8 cellular contexts compared by ENCODE assay signal in the genomic region with DNA sequence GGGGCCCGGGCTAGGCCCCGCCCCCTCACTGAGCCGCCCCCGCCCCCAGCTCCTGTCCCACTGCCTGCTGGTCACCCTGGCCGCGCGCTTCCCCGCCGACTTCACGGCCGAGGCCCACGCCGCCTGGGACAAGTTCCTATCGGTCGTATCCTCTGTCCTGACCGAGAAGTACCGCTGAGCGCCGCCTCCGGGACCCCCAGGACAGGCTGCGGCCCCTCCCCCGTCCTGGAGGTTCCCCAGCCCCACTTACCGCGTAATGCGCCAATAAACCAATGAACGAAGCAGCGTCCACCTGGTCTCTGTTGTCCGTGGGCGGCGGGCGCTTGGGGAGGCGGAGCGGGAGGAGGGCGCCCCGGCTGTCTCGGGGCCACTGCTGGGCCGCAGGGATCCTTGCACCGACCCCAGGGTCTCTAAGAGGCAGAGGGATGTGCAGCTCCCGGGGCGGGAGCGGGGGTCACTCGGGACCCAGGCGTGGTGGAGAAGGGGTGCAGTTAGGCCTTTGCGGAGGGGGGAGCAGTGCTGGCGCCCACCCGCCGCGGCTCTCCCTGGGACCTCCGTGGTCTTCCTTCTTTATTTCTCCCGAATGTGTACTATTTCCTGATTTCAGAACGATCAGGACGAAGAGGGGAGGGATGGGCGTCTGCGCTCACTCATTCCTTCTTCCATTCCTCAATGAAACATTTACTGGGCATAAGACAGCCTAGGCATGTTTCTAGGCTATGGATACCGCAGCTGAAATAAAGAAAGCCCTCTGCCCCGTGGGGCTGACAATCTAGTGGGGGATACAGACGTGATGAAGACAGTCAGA. TPM values are rescaled to one million over a fixed set of nuclear protein-coding genes. Genes with fewer than 3 reads are reported as not detected.
DNase-seq lines count a peak whose midpoint lies in the region; ATAC-seq and TF ChIP-seq lines count a peak whose summit lies in the region.

No MANE protein-coding gene starts in this region.

- no peak for TF ChIP-seq CTCF in CD8-positive, alpha-beta T cell (IDR thresholded peaks at IDR 0.05)
- no peak for TF ChIP-seq CTCF in IMR-90 (conservative IDR thresholded peaks at IDR 0.05; ENCODE audit: low read depth, low read length)
- no peak for TF ChIP-seq CTCF in MCF 10A (IDR thresholded peaks at IDR 0.05; ENCODE audit: unreplicated experiment)
- TF ChIP-seq CTCF in left lung (IDR thresholded peaks at IDR 0.05), result no peak

- no peak for TF ChIP-seq RAD21 in IMR-90 (IDR thresholded peaks at IDR 0.05; ENCODE audit: low read length)

- CTCF ChIA-PET in CD8-positive, alpha-beta T cell (lab: Charles Lee), result no interaction called here
- CTCF ChIA-PET in IMR-90 (lab: Yijun Ruan, JAX), result no interaction called here
- CTCF ChIA-PET in MCF 10A (lab: Yijun Ruan, JAX), result interaction anchor here (0.6 kb wide), 1 partner anchor 207 kb away, joined by 4 read pairs; no protein-coding TSS in a partner anchor

- peak overlapping the region; percentile 80 for H3K4me2 ChIP-seq in IMR-90 (ENCODE audit: low read depth, low read length)

- peak overlapping the region; percentile 80 for H3K4me3 Mint-ChIP-seq in CD8-positive, alpha-beta T cell
- peak overlapping the region; percentile 49 for H3K4me3 Mint-ChIP-seq in MCF 10A (ENCODE audit: unreplicated experiment)

- peak; percentile 45 for ATAC-seq in CD8-positive, alpha-beta T cell
- ATAC-seq in IMR-90 (ENCODE audit: low read depth) (peak; percentile 75), left lung (peak; percentile 72), GM19351 (IDR thresholded peaks at IDR 0.05; ENCODE audit: unreplicated experiment) (no peak)

- H3K14ac ChIP-seq in IMR-90 (replicated peaks; ENCODE audit: low read depth, low read length), result no peak overlapping the region

- H3K27ac ChIP-seq in CD8-positive, alpha-beta T cell (ENCODE audit: low read depth, low read length), result no peak overlapping the region
- H3K27ac ChIP-seq in IMR-90 (ENCODE audit: insufficient read depth, low read length) (no peak overlapping the region), left lung (no peak overlapping the region), thymus (ENCODE audit: low read depth) (no peak overlapping the region)

- POLR2A ChIA-PET in CD8-positive, alpha-beta T cell (lab: Charles Lee), result no interaction called here
- POLR2A ChIA-PET in IMR-90 (lab: Charles Lee; ENCODE audit: unreplicated experiment), result interaction anchor here (0.6 kb wide), 1 partner anchor 89 kb away, joined by 8 read pairs; no protein-coding TSS in a partner anchor
- POLR2A ChIA-PET in MCF 10A (lab: Yijun Ruan, JAX), result no interaction called here

- no peaks in the 10 kb centered on the region for H3K9me3 ChIP-seq in CD8-positive, alpha-beta T cell (ENCODE audit: low read length)
- no peaks in the 10 kb centered on the region for H3K9me3 ChIP-seq in IMR-90 (ENCODE audit: control insufficient read depth, insufficient read depth, low read length)
- H3K9me3 ChIP-seq in left lung, result no peaks in the 10 kb centered on the region
- no peaks in the 10 kb centered on the region for H3K9me3 ChIP-seq in thymus (ENCODE audit: control insufficient read depth)

- peak overlapping the region; percentile 50 for H3K4me3 ChIP-seq in CD8-positive, alpha-beta T cell (ENCODE audit: low read depth, low read length)
- H3K4me3 ChIP-seq in IMR-90 (ENCODE audit: insufficient read depth, low read depth, low read length), result peak overlapping the region; percentile 22
- peak overlapping the region; percentile 27 to 43 for H3K4me3 ChIP-seq in left lung
- peak overlapping the region; percentile 51 for H3K4me3 ChIP-seq in thymus (ENCODE audit: low read length)

- no peak overlapping the region for H2AK5ac ChIP-seq in IMR-90 (ENCODE audit: low read depth, low read length)

- no peak overlapping the region for H3K56ac ChIP-seq in IMR-90 (ENCODE audit: extremely low read depth, insufficient read depth, low read length)

- peak overlapping the region; percentile 87 for H2AFZ ChIP-seq in IMR-90 (replicated peaks; ENCODE audit: low read length, poor library complexity)

- peak overlapping the region; percentile 28; the same call in 1 of the 2 replicates for H3K9ac ChIP-seq in IMR-90 (ENCODE audit: low read depth, low read length)

- no peaks in the 10 kb centered on the region for H3K36me3 Mint-ChIP-seq in CD8-positive, alpha-beta T cell
- no peaks in the 10 kb centered on the region for H3K36me3 Mint-ChIP-seq in MCF 10A (ENCODE audit: insufficient read depth, unreplicated experiment)

- intact Hi-C loops in CD8-positive, alpha-beta T cell (cut with DNase I, micrococcal nuclease), result no loop called here
- intact Hi-C loops in IMR-90 (cut with micrococcal nuclease) (no loop called here), MCF 10A (cut with micrococcal nuclease) (no loop called here), left lung (cut with DNase I) (no loop called here)

- H3K4ac ChIP-seq in IMR-90 (ENCODE audit: low read depth, low read length), result no peak overlapping the region

- no peak overlapping the region for H2BK15ac ChIP-seq in IMR-90 (ENCODE audit: low read depth, low read length)

- DNase-seq in CD8-positive, alpha-beta T cell, result no peak
- DNase-seq in IMR-90 (peak; percentile 25), MCF 10A (ENCODE audit: unreplicated experiment) (no peak), left lung (no peak), superior temporal gyrus (ENCODE audit: extremely low spot score) (no peak), midbrain (lab: John Stamatoyannopoulos, UW) (no peak)

- dilution Hi-C loops in IMR-90 (cut with HindIII; ENCODE audit: low sequenced_read_pairs, unreplicated experiment), result no loop called here

- H3K27me3 ChIP-seq in CD8-positive, alpha-beta T cell (ENCODE audit: insufficient read depth, low read length), result peaks cover 3% of the 10 kb centered on the region
- H3K27me3 ChIP-seq in IMR-90 (ENCODE audit: control insufficient read depth, insufficient read depth, low read length) (peaks cover 20% of the 10 kb centered on the region), left lung (peaks cover 11 to 60% of the 10 kb centered on the region in 2 donors), thymus (ENCODE audit: control insufficient read depth, insufficient read depth) (peaks cover 24% of the 10 kb centered on the region)

- H3K27me3 Mint-ChIP-seq in CD8-positive, alpha-beta T cell (ENCODE audit: low read depth), result peaks cover 33% of the 10 kb centered on the region
- H3K27me3 Mint-ChIP-seq in MCF 10A (ENCODE audit: insufficient read depth, unreplicated experiment), result peaks cover 35% of the 10 kb centered on the region

- H3K18ac ChIP-seq in IMR-90 (ENCODE audit: low read depth, low read length), result no peak overlapping the region

- H2BK20ac ChIP-seq in IMR-90 (ENCODE audit: low read depth, low read length), result no peak overlapping the region

- H4K91ac ChIP-seq in IMR-90 (ENCODE audit: insufficient read depth, low read depth, low read length), result no peak overlapping the region

- peak overlapping the region; percentile 56; the same call in 1 of the 2 replicates for H3K23ac ChIP-seq in IMR-90 (ENCODE audit: low read depth, low read length)

- no peak overlapping the region for H2BK5ac ChIP-seq in IMR-90 (ENCODE audit: low read depth, low read length, poor library complexity, severe bottlenecking)

- no peak overlapping the region for H2BK120ac ChIP-seq in IMR-90 (ENCODE audit: low read depth, low read length)

- H3K9me3 Mint-ChIP-seq in CD8-positive, alpha-beta T cell, result no peaks in the 10 kb centered on the region
- no peaks in the 10 kb centered on the region for H3K9me3 Mint-ChIP-seq in MCF 10A (ENCODE audit: unreplicated experiment)

- no peak overlapping the region for H4K8ac ChIP-seq in IMR-90 (ENCODE audit: low read depth in 2 of 2, low read length in 2 of 2)

- no peaks in the 10 kb centered on the region for H3K9me1 ChIP-seq in IMR-90 (ENCODE audit: insufficient read depth, low read length)

- no peak overlapping the region for H3K27ac Mint-ChIP-seq in CD8-positive, alpha-beta T cell
- H3K27ac Mint-ChIP-seq in MCF 10A (ENCODE audit: low read depth, unreplicated experiment), result no peak overlapping the region

- peaks cover 6% of the 10 kb centered on the region for H3K4me1 Mint-ChIP-seq in CD8-positive, alpha-beta T cell (ENCODE audit: low read depth)
- H3K4me1 Mint-ChIP-seq in MCF 10A (ENCODE audit: insufficient read depth, unreplicated experiment), result peaks cover 13% of the 10 kb centered on the region

- TF ChIP-seq POLR2A in IMR-90 (IDR thresholded peaks at IDR 0.05; ENCODE audit: low read depth, low read length), result no peak

- BruUV-seq in IMR-90 (replicated peaks; lab: Mats Ljungman, UMichigan) (no TSS peak), MCF 10A (replicated peaks; lab: Mats Ljungman, UMichigan) (no TSS peak)

- H4K20me1 ChIP-seq in IMR-90 (ENCODE audit: insufficient read depth, low read length), result no peaks in the 10 kb centered on the region

- 15% methylated on average over 8 of the region's 57 CpGs; no CpG with 5 or more reads in 1 of the 2 experiments for WGBS in IMR-90 (ENCODE audit: extremely low coverage in 2 of 2, insufficient read length in 1 of 2), 2 experiments
- 3% methylated on average over 53 of the region's 57 CpGs for WGBS in thymus

- no peaks in the 10 kb centered on the region for H3K36me3 ChIP-seq in CD8-positive, alpha-beta T cell (ENCODE audit: insufficient read depth, low read length)
- H3K36me3 ChIP-seq in IMR-90 (ENCODE audit: control insufficient read depth, insufficient read depth, low read length), result no peaks in the 10 kb centered on the region
- H3K36me3 ChIP-seq in left lung, result no peaks in the 10 kb centered on the region
- no peaks in the 10 kb centered on the region for H3K36me3 ChIP-seq in thymus (ENCODE audit: control insufficient read depth, insufficient read depth)

- H4K5ac ChIP-seq in IMR-90 (ENCODE audit: low read depth, low read length), result no peak overlapping the region

- peaks cover 9% of the 10 kb centered on the region for H3K4me1 ChIP-seq in CD8-positive, alpha-beta T cell (ENCODE audit: insufficient read depth, low read length)
- H3K4me1 ChIP-seq in IMR-90 (ENCODE audit: control insufficient read depth, insufficient read depth, low read length) (no peaks in the 10 kb centered on the region), left lung (peaks cover 8 to 11% of the 10 kb centered on the region in 2 donors), thymus (ENCODE audit: control insufficient read depth, insufficient read depth, low read length) (no peaks in the 10 kb centered on the region)

- in situ Hi-C loops in IMR-90 (cut with MboI; ENCODE audit: low sequenced_read_pairs), result no loop called here

- H2AK9ac ChIP-seq in IMR-90 (replicated peaks; ENCODE audit: low read depth, low read length, poor library complexity), result no peak overlapping the region

- no peaks in the 10 kb centered on the region for H3K79me1 ChIP-seq in IMR-90 (ENCODE audit: low read depth in 1 of 2, low read length in 2 of 2)

RNA-seq across cellular contexts. Expression of a gene that starts 2.0 kb away (rescaled TPM):
- not detected for total RNA-seq in CD8-positive, alpha-beta T cell
- total RNA-seq in IMR-90 (2012; rRNA removed) (not detected in 2 replicates), MCF 10A (2022) (not detected in 2 replicates), left lung (not detected)
- polyA plus RNA-seq in IMR-90 (2012; rRNA removed) (not detected in 2 replicates), thymus (0.34 TPM)
- not detected in 2 replicates for polyA plus RNA-seq in IMR-90 (2012; cell fraction: cytosol; rRNA removed)
- not detected in 2 replicates for polyA plus RNA-seq in IMR-90 (2012; cell fraction: nucleus; rRNA removed; ENCODE audit: low replicate concordance)

RNA-seq across cellular contexts. Expression of a gene that starts 11.4 kb away (rescaled TPM):
- total RNA-seq in CD8-positive, alpha-beta T cell, result not detected
- total RNA-seq in IMR-90 (2012; rRNA removed), result not detected in 2 replicates
- not detected in 2 replicates for polyA plus RNA-seq in IMR-90 (2012; rRNA removed)
- polyA plus RNA-seq in IMR-90 (2012; cell fraction: cytosol; rRNA removed), result not detected in 2 replicates
- not detected in 2 replicates for polyA plus RNA-seq in IMR-90 (2012; cell fraction: nucleus; rRNA removed; ENCODE audit: low replicate concordance)
- not detected in 2 replicates for total RNA-seq in MCF 10A (2022)
- total RNA-seq in left lung, result not detected
- polyA plus RNA-seq in thymus, result not detected

RNA-seq across cellular contexts. Expression of a gene that starts 16.0 kb away (rescaled TPM):
- 10 to 100 TPM; 21.5 to 24.5 TPM for total RNA-seq in CD8-positive, alpha-beta T cell
- total RNA-seq in IMR-90 (2012; rRNA removed) (3.9 and 5.7 TPM in 2 replicates), MCF 10A (2022) (34.9 and 45.2 TPM in 2 replicates), left lung (10 to 100 TPM; 29.5 to 39.5 TPM)
- polyA plus RNA-seq in IMR-90 (2012; rRNA removed) (42.4 and 44.0 TPM in 2 replicates), thymus (16.7 TPM)
- 28.3 and 40.9 TPM in 2 replicates for polyA plus RNA-seq in IMR-90 (2012; cell fraction: cytosol; rRNA removed)
- 46.6 and 124 TPM in 2 replicates for polyA plus RNA-seq in IMR-90 (2012; cell fraction: nucleus; rRNA removed; ENCODE audit: low replicate concordance)

RNA-seq across cellular contexts. Expression of a gene that starts 18.2 kb away (rescaled TPM):
- not detected for total RNA-seq in CD8-positive, alpha-beta T cell
- total RNA-seq in IMR-90 (2012; rRNA removed), result not detected in 2 replicates
- not detected in 2 replicates for polyA plus RNA-seq in IMR-90 (2012; rRNA removed)
- polyA plus RNA-seq in IMR-90 (2012; cell fraction: cytosol; rRNA removed), result 0.39 TPM in 1 of 2 replicates, not detected in the other
- 0.54 TPM in 1 of 2 replicates, not detected in the other for polyA plus RNA-seq in IMR-90 (2012; cell fraction: nucleus; rRNA removed; ENCODE audit: low replicate concordance)
- not detected in 2 replicates for total RNA-seq in MCF 10A (2022)
- total RNA-seq in left lung, result 100 to 1,000 TPM; 142 to 149 TPM
- 19.8 TPM for polyA plus RNA-seq in thymus

RNA-seq across cellular contexts. Expression of a gene that starts 22.1 kb away (rescaled TPM):
- total RNA-seq in CD8-positive, alpha-beta T cell, result under 1 TPM in 1 of 2 experiments, not detected in 1; 0.68 TPM
- total RNA-seq in IMR-90 (2012; rRNA removed) (not detected in 2 replicates), MCF 10A (2022) (2.2 and 2.9 TPM in 2 replicates), left lung (100 to 1,000 TPM; 159 to 211 TPM)
- polyA plus RNA-seq in IMR-90 (2012; rRNA removed) (0.21 TPM in 1 of 2 replicates, not detected in the other), thymus (9.9 TPM)
- 1.2 TPM in 1 of 2 replicates, not detected in the other for polyA plus RNA-seq in IMR-90 (2012; cell fraction: cytosol; rRNA removed)
- not detected in 2 replicates for polyA plus RNA-seq in IMR-90 (2012; cell fraction: nucleus; rRNA removed; ENCODE audit: low replicate concordance)
